1 cellular context compared by ENCODE assay signal in genomic region chr9:35656841-35657326, GRCh38.
TF ChIP-seq lines count a peak whose summit lies in the region.

No MANE protein-coding gene starts in this region.

TF ChIP-seq in GM23338, 12 proteins besides CTCF, POLR2A, EP300 and RAD21 (continued from another document):
- TF ChIP-seq ETS1 (IDR thresholded peaks at IDR 0.05) = no peak
- TF ChIP-seq EZH2phosphoT487 (IDR thresholded peaks at IDR 0.05; ENCODE audit: unreplicated experiment) = no peak
- TF ChIP-seq REST (IDR thresholded peaks at IDR 0.05; ENCODE audit: unreplicated experiment) = no peak
- TF ChIP-seq POLR2AphosphoS5 (IDR thresholded peaks at IDR 0.05; ENCODE audit: low read depth) = no peak
- TF ChIP-seq JUNB (IDR thresholded peaks at IDR 0.05; ENCODE audit: unreplicated experiment) = no peak
- TF ChIP-seq STAT1 (IDR thresholded peaks at IDR 0.05; ENCODE audit: unreplicated experiment) = no peak
TF ChIP-seq in GM23338: peak in this region for 0.
